Comparison of ENCODE assay signal across 1 cellular context in the genomic region with DNA sequence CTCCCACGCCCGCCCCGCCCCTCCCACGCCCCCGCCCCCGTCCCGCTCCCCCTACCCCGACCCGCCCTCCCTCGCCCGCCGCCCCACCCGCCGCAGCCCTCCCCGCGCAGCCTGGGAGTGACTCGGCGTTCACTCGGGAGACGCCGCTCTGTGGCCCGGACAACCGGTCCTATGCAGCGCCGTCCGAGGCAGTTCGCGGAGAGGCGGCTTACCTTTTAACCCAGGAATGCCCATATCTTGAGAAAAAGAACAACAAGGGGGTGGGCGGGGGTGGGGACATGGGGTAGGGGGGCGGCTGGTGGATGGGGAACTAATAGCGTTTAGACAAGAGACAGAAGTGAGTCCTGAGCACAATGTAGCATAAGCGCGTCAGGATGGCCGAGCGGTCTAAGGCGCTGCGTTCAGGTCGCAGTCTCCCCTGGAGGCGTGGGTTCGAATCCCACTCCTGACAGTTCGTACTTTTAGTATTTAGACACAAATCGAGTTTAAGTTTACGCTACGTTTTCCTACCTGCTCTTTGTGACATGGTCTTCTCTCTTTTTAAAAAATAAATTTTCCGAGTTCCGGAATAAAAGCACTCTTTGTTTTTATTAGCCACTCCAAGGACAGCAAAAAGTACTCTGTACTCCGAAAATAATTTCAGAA.
TF ChIP-seq lines count a peak whose summit lies in the region.

No MANE protein-coding gene starts in this region.

TF ChIP-seq in GM12878, 131 proteins besides CTCF, POLR2A, EP300 and RAD21 (continued from another document and continues in another):
- TF ChIP-seq YY1 (IDR thresholded peaks at IDR 0.05; ENCODE audit: low read depth, low read length) = peak; percentile 77
- 0 out of 3 replicates have a peak, but pooled peaks have one; percentile 40 for TF ChIP-seq POU2F2 (IDR thresholded peaks at IDR 0.05; ENCODE audit: borderline replicate concordance, low read depth, low read length)
- TF ChIP-seq GABPA (IDR thresholded peaks at IDR 0.05; ENCODE audit: low read depth) = 0 out of 2 replicates have a peak, but pooled peaks have one; percentile 5
- no peak for TF ChIP-seq NRF1 (conservative IDR thresholded peaks at IDR 0.05; ENCODE audit: low read depth, low read length)
- peak; percentile 24; the same call in 1 of the 2 replicates for TF ChIP-seq LARP7 (IDR thresholded peaks at IDR 0.05)
- TF ChIP-seq MTA3 (IDR thresholded peaks at IDR 0.05; ENCODE audit: borderline replicate concordance, low read length) = no peak
- no peak for TF ChIP-seq SRF (IDR thresholded peaks at IDR 0.05; ENCODE audit: low read depth in 2 of 2, low read length in 2 of 2)
- no peak for TF ChIP-seq CBX5 (IDR thresholded peaks at IDR 0.05; ENCODE audit: low read depth)
- no peak for TF ChIP-seq HDAC6 (IDR thresholded peaks at IDR 0.05; ENCODE audit: unreplicated experiment)
- TF ChIP-seq, protein P1, sequence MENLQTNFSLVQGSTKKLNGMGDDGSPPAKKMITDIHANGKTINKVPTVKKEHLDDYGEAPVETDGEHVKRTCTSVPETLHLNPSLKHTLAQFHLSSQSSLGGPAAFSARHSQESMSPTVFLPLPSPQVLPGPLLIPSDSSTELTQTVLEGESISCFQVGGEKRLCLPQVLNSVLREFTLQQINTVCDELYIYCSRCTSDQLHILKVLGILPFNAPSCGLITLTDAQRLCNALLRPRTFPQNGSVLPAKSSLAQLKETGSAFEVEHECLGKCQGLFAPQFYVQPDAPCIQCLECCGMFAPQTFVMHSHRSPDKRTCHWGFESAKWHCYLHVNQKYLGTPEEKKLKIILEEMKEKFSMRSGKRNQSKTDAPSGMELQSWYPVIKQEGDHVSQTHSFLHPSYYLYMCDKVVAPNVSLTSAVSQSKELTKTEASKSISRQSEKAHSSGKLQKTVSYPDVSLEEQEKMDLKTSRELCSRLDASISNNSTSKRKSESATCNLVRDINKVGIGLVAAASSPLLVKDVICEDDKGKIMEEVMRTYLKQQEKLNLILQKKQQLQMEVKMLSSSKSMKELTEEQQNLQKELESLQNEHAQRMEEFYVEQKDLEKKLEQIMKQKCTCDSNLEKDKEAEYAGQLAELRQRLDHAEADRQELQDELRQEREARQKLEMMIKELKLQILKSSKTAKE (IDR thresholded peaks at IDR 0.05; ENCODE audit: low read depth, poor library complexity, severe bottlenecking) = peak; percentile 94
- TF ChIP-seq, protein P2, sequence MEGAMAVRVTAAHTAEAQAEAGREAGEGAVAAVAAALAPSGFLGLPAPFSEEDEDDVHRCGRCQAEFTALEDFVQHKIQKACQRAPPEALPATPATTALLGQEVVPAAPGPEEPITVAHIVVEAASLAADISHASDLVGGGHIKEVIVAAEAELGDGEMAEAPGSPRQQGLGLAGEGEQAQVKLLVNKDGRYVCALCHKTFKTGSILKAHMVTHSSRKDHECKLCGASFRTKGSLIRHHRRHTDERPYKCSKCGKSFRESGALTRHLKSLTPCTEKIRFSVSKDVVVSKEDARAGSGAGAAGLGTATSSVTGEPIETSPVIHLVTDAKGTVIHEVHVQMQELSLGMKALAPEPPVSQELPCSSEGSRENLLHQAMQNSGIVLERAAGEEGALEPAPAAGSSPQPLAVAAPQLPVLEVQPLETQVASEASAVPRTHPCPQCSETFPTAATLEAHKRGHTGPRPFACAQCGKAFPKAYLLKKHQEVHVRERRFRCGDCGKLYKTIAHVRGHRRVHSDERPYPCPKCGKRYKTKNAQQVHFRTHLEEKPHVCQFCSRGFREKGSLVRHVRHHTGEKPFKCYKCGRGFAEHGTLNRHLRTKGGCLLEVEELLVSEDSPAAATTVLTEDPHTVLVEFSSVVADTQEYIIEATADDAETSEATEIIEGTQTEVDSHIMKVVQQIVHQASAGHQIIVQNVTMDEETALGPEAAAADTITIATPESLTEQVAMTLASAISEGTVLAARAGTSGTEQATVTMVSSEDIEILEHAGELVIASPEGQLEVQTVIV (IDR thresholded peaks at IDR 0.05; ENCODE audit: borderline replicate concordance, partially characterized antibody) = no peak
- TF ChIP-seq MEF2B (IDR thresholded peaks at IDR 0.05; ENCODE audit: partially characterized antibody, poor library complexity, severe bottlenecking) = no peak
- no peak for TF ChIP-seq HCFC1 (IDR thresholded peaks at IDR 0.05; ENCODE audit: low read length)
- TF ChIP-seq, protein P3, sequence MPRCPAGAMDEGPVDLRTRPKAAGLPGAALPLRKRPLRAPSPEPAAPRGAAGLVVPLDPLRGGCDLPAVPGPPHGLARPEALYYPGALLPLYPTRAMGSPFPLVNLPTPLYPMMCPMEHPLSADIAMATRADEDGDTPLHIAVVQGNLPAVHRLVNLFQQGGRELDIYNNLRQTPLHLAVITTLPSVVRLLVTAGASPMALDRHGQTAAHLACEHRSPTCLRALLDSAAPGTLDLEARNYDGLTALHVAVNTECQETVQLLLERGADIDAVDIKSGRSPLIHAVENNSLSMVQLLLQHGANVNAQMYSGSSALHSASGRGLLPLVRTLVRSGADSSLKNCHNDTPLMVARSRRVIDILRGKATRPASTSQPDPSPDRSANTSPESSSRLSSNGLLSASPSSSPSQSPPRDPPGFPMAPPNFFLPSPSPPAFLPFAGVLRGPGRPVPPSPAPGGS (IDR thresholded peaks at IDR 0.05; ENCODE audit: borderline replicate concordance, insufficient read depth, low read depth, low read length, poor library complexity, severe bottlenecking) = no peak
- no peak for TF ChIP-seq MTA2 (IDR thresholded peaks at IDR 0.05; ENCODE audit: low read depth)
- peak; percentile 97 for TF ChIP-seq TARDBP (IDR thresholded peaks at IDR 0.05; ENCODE audit: borderline replicate concordance)
- TF ChIP-seq MYC (IDR thresholded peaks at IDR 0.05; ENCODE audit: insufficient read depth, insufficient read length, insufficient replicate concordance, low read length, severe bottlenecking) = no peak
- TF ChIP-seq RUNX3 (IDR thresholded peaks at IDR 0.05; ENCODE audit: low read length) = 0 out of 2 replicates have a peak, but pooled peaks have one; percentile 35
- TF ChIP-seq ZNF24 (IDR thresholded peaks at IDR 0.05) = peak; percentile 100
- TF ChIP-seq HDAC2 (IDR thresholded peaks at IDR 0.05) = no peak
- TF ChIP-seq STAT3 (IDR thresholded peaks at IDR 0.05; ENCODE audit: low read depth, low read length) = no peak
- TF ChIP-seq ZNF217 (IDR thresholded peaks at IDR 0.05) = peak; percentile 60; the same call in 1 of the 2 replicates
- TF ChIP-seq MEF2A (IDR thresholded peaks at IDR 0.05; ENCODE audit: insufficient read depth, low read depth, low read length) = no peak
- TF ChIP-seq ZNF207 (IDR thresholded peaks at IDR 0.05; ENCODE audit: borderline replicate concordance) = peak; percentile 34; the same call in 1 of the 2 replicates
- TF ChIP-seq, protein P4, sequence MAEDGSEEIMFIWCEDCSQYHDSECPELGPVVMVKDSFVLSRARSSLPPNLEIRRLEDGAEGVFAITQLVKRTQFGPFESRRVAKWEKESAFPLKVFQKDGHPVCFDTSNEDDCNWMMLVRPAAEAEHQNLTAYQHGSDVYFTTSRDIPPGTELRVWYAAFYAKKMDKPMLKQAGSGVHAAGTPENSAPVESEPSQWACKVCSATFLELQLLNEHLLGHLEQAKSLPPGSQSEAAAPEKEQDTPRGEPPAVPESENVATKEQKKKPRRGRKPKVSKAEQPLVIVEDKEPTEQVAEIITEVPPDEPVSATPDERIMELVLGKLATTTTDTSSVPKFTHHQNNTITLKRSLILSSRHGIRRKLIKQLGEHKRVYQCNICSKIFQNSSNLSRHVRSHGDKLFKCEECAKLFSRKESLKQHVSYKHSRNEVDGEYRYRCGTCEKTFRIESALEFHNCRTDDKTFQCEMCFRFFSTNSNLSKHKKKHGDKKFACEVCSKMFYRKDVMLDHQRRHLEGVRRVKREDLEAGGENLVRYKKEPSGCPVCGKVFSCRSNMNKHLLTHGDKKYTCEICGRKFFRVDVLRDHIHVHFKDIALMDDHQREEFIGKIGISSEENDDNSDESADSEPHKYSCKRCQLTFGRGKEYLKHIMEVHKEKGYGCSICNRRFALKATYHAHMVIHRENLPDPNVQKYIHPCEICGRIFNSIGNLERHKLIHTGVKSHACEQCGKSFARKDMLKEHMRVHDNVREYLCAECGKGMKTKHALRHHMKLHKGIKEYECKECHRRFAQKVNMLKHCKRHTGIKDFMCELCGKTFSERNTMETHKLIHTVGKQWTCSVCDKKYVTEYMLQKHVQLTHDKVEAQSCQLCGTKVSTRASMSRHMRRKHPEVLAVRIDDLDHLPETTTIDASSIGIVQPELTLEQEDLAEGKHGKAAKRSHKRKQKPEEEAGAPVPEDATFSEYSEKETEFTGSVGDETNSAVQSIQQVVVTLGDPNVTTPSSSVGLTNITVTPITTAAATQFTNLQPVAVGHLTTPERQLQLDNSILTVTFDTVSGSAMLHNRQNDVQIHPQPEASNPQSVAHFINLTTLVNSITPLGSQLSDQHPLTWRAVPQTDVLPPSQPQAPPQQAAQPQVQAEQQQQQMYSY (CRISPR knock-in tag; IDR thresholded peaks at IDR 0.05) = no peak
- peak; percentile 35; the same call in 1 of the 2 replicates for TF ChIP-seq CBFB (IDR thresholded peaks at IDR 0.05; ENCODE audit: low read depth)
- peak; percentile 33 for TF ChIP-seq RELA (IDR thresholded peaks at IDR 0.05; ENCODE audit: borderline replicate concordance, partially characterized antibody)
- peak; percentile 23 for TF ChIP-seq KLF5 (IDR thresholded peaks at IDR 0.05; ENCODE audit: partially characterized antibody)
- TF ChIP-seq POLR2AphosphoS5 (IDR thresholded peaks at IDR 0.05; ENCODE audit: low read length) = no peak
- TF ChIP-seq MYB (IDR thresholded peaks at IDR 0.05; ENCODE audit: borderline replicate concordance, low read depth, low read length) = no peak
- TF ChIP-seq FOXM1 (IDR thresholded peaks at IDR 0.05; ENCODE audit: low read depth, low read length) = no peak
- TF ChIP-seq FOXK2 (IDR thresholded peaks at IDR 0.05) = 0 out of 2 replicates have a peak, but pooled peaks have one; percentile 23
- peak; percentile 96 for TF ChIP-seq ZSCAN29 (IDR thresholded peaks at IDR 0.05)
- TF ChIP-seq, protein P5, sequence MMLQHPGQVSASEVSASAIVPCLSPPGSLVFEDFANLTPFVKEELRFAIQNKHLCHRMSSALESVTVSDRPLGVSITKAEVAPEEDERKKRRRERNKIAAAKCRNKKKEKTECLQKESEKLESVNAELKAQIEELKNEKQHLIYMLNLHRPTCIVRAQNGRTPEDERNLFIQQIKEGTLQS (IDR thresholded peaks at IDR 0.05; ENCODE audit: borderline replicate concordance, extremely low read depth, low read depth, low read length) = no peak
- no peak; the same call in 1 of the 2 replicates for TF ChIP-seq IRF4 (IDR thresholded peaks at IDR 0.05; ENCODE audit: low read depth, low read length)
- TF ChIP-seq, protein P6, sequence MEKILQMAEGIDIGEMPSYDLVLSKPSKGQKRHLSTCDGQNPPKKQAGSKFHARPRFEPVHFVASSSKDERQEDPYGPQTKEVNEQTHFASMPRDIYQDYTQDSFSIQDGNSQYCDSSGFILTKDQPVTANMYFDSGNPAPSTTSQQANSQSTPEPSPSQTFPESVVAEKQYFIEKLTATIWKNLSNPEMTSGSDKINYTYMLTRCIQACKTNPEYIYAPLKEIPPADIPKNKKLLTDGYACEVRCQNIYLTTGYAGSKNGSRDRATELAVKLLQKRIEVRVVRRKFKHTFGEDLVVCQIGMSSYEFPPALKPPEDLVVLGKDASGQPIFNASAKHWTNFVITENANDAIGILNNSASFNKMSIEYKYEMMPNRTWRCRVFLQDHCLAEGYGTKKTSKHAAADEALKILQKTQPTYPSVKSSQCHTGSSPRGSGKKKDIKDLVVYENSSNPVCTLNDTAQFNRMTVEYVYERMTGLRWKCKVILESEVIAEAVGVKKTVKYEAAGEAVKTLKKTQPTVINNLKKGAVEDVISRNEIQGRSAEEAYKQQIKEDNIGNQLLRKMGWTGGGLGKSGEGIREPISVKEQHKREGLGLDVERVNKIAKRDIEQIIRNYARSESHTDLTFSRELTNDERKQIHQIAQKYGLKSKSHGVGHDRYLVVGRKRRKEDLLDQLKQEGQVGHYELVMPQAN (conservative IDR thresholded peaks at IDR 0.05) = 0 out of 2 replicates have a peak, but pooled peaks have one; percentile 48
- TF ChIP-seq DPF2 (IDR thresholded peaks at IDR 0.05) = no peak
- no peak for TF ChIP-seq TAF1 (IDR thresholded peaks at IDR 0.05; ENCODE audit: borderline replicate concordance, low read depth, low read length)
- TF ChIP-seq NR2F1 (conservative IDR thresholded peaks at IDR 0.05) = no peak
- TF ChIP-seq SP1 (IDR thresholded peaks at IDR 0.05; ENCODE audit: low read depth, low read length) = no peak
- TF ChIP-seq, protein P7, sequence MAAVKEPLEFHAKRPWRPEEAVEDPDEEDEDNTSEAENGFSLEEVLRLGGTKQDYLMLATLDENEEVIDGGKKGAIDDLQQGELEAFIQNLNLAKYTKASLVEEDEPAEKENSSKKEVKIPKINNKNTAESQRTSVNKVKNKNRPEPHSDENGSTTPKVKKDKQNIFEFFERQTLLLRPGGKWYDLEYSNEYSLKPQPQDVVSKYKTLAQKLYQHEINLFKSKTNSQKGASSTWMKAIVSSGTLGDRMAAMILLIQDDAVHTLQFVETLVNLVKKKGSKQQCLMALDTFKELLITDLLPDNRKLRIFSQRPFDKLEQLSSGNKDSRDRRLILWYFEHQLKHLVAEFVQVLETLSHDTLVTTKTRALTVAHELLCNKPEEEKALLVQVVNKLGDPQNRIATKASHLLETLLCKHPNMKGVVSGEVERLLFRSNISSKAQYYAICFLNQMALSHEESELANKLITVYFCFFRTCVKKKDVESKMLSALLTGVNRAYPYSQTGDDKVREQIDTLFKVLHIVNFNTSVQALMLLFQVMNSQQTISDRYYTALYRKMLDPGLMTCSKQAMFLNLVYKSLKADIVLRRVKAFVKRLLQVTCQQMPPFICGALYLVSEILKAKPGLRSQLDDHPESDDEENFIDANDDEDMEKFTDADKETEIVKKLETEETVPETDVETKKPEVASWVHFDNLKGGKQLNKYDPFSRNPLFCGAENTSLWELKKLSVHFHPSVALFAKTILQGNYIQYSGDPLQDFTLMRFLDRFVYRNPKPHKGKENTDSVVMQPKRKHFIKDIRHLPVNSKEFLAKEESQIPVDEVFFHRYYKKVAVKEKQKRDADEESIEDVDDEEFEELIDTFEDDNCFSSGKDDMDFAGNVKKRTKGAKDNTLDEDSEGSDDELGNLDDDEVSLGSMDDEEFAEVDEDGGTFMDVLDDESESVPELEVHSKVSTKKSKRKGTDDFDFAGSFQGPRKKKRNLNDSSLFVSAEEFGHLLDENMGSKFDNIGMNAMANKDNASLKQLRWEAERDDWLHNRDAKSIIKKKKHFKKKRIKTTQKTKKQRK (IDR thresholded peaks at IDR 0.05; ENCODE audit: low read depth, low read length) = no peak
- peak; percentile 40; the same call in 1 of the 2 replicates for TF ChIP-seq RAD51 (IDR thresholded peaks at IDR 0.05)
- TF ChIP-seq ZZZ3 (IDR thresholded peaks at IDR 0.05; ENCODE audit: control insufficient read depth, insufficient read length, low read depth) = no peak
- no peak for TF ChIP-seq SREBF1 (IDR thresholded peaks at IDR 0.05; ENCODE audit: low read length)
- peak; percentile 27; the same call in 1 of the 2 replicates for TF ChIP-seq RB1 (IDR thresholded peaks at IDR 0.05; ENCODE audit: borderline replicate concordance)
- no peak for TF ChIP-seq SIN3A (IDR thresholded peaks at IDR 0.05; ENCODE audit: low read depth, low read length)
- TF ChIP-seq SMARCA5 (IDR thresholded peaks at IDR 0.05) = peak; percentile 92
- no peak for TF ChIP-seq JUNB (IDR thresholded peaks at IDR 0.05)
